In genomic region chr12:55816876-55817351, GRCh38 we compare ENCODE assay signal across 1 cellular context.
A peak's percentile ranks its signal among the peaks of the same experiment; 100 is the strongest.
TF ChIP-seq lines count a peak whose summit lies in the region.

No MANE protein-coding gene starts in this region.

TF ChIP-seq in H1, 55 proteins besides CTCF, POLR2A, EP300 and RAD21 (continued from another document):
- peak; percentile 32 for TF ChIP-seq SAP30 (IDR thresholded peaks at IDR 0.05; ENCODE audit: insufficient read depth, insufficient replicate concordance, low read length)
